28 cellular contexts compared by ENCODE assay signal in the genomic region with DNA sequence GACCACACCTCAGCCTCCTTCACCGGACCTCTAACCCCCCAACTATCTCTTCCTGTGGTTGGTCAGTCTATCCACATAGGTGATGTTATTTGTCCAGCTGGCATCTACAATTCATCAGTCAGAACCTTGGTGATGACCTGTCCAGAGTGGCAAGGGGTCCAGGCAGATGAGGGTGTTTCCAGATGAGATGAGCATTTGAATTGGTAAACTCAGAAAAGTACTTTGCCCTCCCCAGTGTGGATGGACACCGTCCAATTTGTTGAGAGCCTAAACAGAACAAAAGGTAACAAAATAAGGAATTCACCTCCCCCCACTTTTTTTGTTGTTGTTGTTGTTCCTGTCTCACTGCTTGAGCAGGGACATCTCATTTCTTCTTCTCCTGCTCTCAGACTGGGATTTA.
"Had no signal": no experiment of that assay in that cellular context is flagged by ENCODE, and none has a peak within 500 bp of the region (broad histone marks: within the 10 kb centered on the region; RNA-seq: fewer than 3 reads in every experiment).

No MANE protein-coding gene starts in this region.

- H3K4me1 ChIP-seq: stomach, suprapubic skin, testis, thyroid gland, tibial artery, tibial nerve, transverse colon, upper lobe of left lung, upper lobe of right lung, uterus, vagina had no signal

- H3K27me3 ChIP-seq: stomach, suprapubic skin, testis, thyroid gland, tibial artery, tibial nerve, transverse colon, upper lobe of left lung, upper lobe of right lung, uterus, vagina had no signal

- DNase-seq: stimulated activated CD4-positive, alpha-beta T cell treated with anti-CD3 and anti-CD28 coated beads, Interleukin-2, amount 100 ng/mL, for 48 hours; stimulated activated CD4-positive, alpha-beta T cell treated with anti-CD3 and anti-CD28 coated beads, Interleukin-4, amount 100 ng/mL, for 1 hour; stimulated activated CD4-positive, alpha-beta T cell treated with anti-CD3 and anti-CD28 coated beads, Interleukin-4, amount 100 ng/mL, for 24 hours; stimulated activated CD4-positive, alpha-beta T cell treated with anti-CD3 and anti-CD28 coated beads, Interleukin-4, amount 100 ng/mL, for 4 hours; stimulated activated CD8-positive, alpha-beta memory T cell treated with anti-CD3 and anti-CD28 coated beads, Interleukin-4, amount 100 ng/mL, for 48 hours; stimulated activated naive B cell treated with anti-CD40 and anti-IgM and Interleukin-4, amounts not matched to agents 10 μg/mL and 1 μg/mL and 100 μg/mL, for 72 hours; stimulated activated naive CD4-positive, alpha-beta T cell; stimulated activated naive CD4-positive, alpha-beta T cell treated with Interleukin-2 at 50 U/mL for 16 hours; stimulated activated naive CD8-positive, alpha-beta T cell treated with anti-CD3 and anti-CD28 coated beads, Interleukin-15, amount 100 ng/mL, for 72 hours; stimulated activated naive CD8-positive, alpha-beta T cell treated with anti-CD3 and anti-CD28 coated beads, Interleukin-15, Interleukin-2, amounts not matched to agents 100 U/mL and 50 U/mL, for 24 hours; stomach; substantia nigra; testis; thyroid gland; tibial artery; transverse colon; trophoblast cell; upper lobe of left lung; upper lobe of right lung; uterus had no signal

- H3K27ac ChIP-seq: stomach, suprapubic skin, testis, thoracic aorta, thyroid gland, tibial artery, tibial nerve, transverse colon, upper lobe of left lung, upper lobe of right lung, uterus, vagina had no signal

- H3K36me3 ChIP-seq: stomach, suprapubic skin, thoracic aorta, thyroid gland, tibial artery, tibial nerve, transverse colon, upper lobe of left lung, upper lobe of right lung, uterus, vagina had no signal

- H3K36me3 Mint-ChIP-seq: stimulated activated effector memory CD8-positive, alpha-beta T cell treated with anti-CD3 and anti-CD28 coated beads, Interleukin-12 subunit alpha, Interleukin-12 subunit beta, amount 100 ng/mL, for 72 hours; stimulated activated memory B cell treated with anti-CD40 and anti-IgM and Interleukin-4, amounts not matched to agents 10 μg/mL and 1 μg/mL and 100 μg/mL, for 72 hours; stimulated activated naive B cell treated with anti-CD40 and anti-IgM and Interleukin-4, amounts not matched to agents 10 μg/mL and 1 μg/mL and 100 μg/mL, for 72 hours had no signal

- ATAC-seq: stimulated activated effector memory CD8-positive, alpha-beta T cell treated with anti-CD3 and anti-CD28 coated beads, Interleukin-12 subunit alpha, Interleukin-12 subunit beta, amount 100 ng/mL, for 72 hours; stimulated activated memory B cell treated with anti-CD40 and anti-IgM and Interleukin-4, amounts not matched to agents 10 μg/mL and 1 μg/mL and 100 μg/mL, for 72 hours; stimulated activated naive B cell treated with anti-CD40 and anti-IgM and Interleukin-4, amounts not matched to agents 10 μg/mL and 1 μg/mL and 100 μg/mL, for 72 hours; stimulated activated naive CD8-positive, alpha-beta T cell treated with anti-CD3 and anti-CD28 coated beads, Interleukin-15, amount 100 ng/mL, for 72 hours; stimulated activated naive CD8-positive, alpha-beta T cell treated with anti-CD3 and anti-CD28 coated beads, Interleukin-15, Interleukin-2, amounts not matched to agents 100 U/mL and 50 U/mL, for 24 hours; upper lobe of right lung had no signal

- H3K9me3 Mint-ChIP-seq: stimulated activated effector memory CD8-positive, alpha-beta T cell treated with anti-CD3 and anti-CD28 coated beads, Interleukin-12 subunit alpha, Interleukin-12 subunit beta, amount 100 ng/mL, for 72 hours; stimulated activated naive B cell treated with anti-CD40 and anti-IgM and Interleukin-4, amounts not matched to agents 10 μg/mL and 1 μg/mL and 100 μg/mL, for 72 hours; stimulated activated naive CD8-positive, alpha-beta T cell treated with anti-CD3 and anti-CD28 coated beads, Interleukin-15, amount 100 ng/mL, for 72 hours; stimulated activated naive CD8-positive, alpha-beta T cell treated with anti-CD3 and anti-CD28 coated beads, Interleukin-15, Interleukin-2, amounts not matched to agents 100 ng/mL and 50 ng/mL, for 24 hours had no signal

- H3K4me3 ChIP-seq: stomach, suprapubic skin, testis, thoracic aorta, thyroid gland, tibial artery, tibial nerve, transverse colon, upper lobe of left lung, upper lobe of right lung, uterus, vagina had no signal

- H3K9me3 ChIP-seq: stomach, suprapubic skin, testis, thoracic aorta, thyroid gland, tibial artery, transverse colon, upper lobe of left lung, upper lobe of right lung, uterus, vagina had no signal

- H3K27ac Mint-ChIP-seq: stimulated activated effector memory CD8-positive, alpha-beta T cell treated with anti-CD3 and anti-CD28 coated beads, Interleukin-12 subunit alpha, Interleukin-12 subunit beta, amount 100 ng/mL, for 72 hours; stimulated activated memory B cell treated with anti-CD40 and anti-IgM and Interleukin-4, amounts not matched to agents 10 μg/mL and 1 μg/mL and 100 μg/mL, for 72 hours; stimulated activated naive B cell treated with anti-CD40 and anti-IgM and Interleukin-4, amounts not matched to agents 10 μg/mL and 1 μg/mL and 100 μg/mL, for 72 hours; stimulated activated naive CD8-positive, alpha-beta T cell treated with anti-CD3 and anti-CD28 coated beads, Interleukin-15, amount 100 ng/mL, for 72 hours; stimulated activated naive CD8-positive, alpha-beta T cell treated with anti-CD3 and anti-CD28 coated beads, Interleukin-15, Interleukin-2, amounts not matched to agents 100 ng/mL and 50 ng/mL, for 24 hours; type B pancreatic cell had no signal
